Comparison of ENCODE assay signal across 2 cellular contexts in the genomic region with DNA sequence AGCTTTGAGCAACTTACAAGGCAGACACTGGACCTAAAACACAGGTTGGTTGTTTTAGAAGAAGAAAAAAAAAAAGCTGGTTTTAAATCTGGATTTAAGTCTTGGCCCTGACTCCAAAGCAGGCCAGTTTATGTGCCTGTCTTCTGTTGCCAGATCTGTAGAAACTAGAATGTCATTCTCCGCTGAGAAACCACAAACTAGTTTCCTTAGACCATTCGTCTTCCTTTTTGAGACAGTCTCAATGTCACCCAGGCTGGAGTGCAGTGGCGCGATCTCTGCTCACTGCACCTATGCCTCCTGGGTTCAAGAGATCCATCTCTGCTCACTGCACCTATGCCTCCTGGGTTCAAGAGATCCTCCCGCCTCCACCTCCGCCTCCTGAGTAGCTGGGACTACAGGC.
TF ChIP-seq lines count a peak whose summit lies in the region.

No MANE protein-coding gene starts in this region.

TF ChIP-seq in GM23338, 12 proteins besides CTCF, POLR2A, EP300 and RAD21 (continued from another document):
- TF ChIP-seq EZH2 (IDR thresholded peaks at IDR 0.05; ENCODE audit: low read depth, unreplicated experiment) (no peak), NANOG (IDR thresholded peaks at IDR 0.05; ENCODE audit: borderline replicate concordance) (no peak), EZH2phosphoT487 (IDR thresholded peaks at IDR 0.05; ENCODE audit: unreplicated experiment) (no peak), ZNF114 (CRISPR knock-in tag; IDR thresholded peaks at IDR 0.05) (no peak), JUNB (IDR thresholded peaks at IDR 0.05; ENCODE audit: unreplicated experiment) (no peak)
- TF ChIP-seq, protein P1, sequence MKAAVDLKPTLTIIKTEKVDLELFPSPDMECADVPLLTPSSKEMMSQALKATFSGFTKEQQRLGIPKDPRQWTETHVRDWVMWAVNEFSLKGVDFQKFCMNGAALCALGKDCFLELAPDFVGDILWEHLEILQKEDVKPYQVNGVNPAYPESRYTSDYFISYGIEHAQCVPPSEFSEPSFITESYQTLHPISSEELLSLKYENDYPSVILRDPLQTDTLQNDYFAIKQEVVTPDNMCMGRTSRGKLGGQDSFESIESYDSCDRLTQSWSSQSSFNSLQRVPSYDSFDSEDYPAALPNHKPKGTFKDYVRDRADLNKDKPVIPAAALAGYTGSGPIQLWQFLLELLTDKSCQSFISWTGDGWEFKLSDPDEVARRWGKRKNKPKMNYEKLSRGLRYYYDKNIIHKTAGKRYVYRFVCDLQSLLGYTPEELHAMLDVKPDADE (IDR thresholded peaks at IDR 0.05) = no peak
- TF ChIP-seq, protein P2, sequence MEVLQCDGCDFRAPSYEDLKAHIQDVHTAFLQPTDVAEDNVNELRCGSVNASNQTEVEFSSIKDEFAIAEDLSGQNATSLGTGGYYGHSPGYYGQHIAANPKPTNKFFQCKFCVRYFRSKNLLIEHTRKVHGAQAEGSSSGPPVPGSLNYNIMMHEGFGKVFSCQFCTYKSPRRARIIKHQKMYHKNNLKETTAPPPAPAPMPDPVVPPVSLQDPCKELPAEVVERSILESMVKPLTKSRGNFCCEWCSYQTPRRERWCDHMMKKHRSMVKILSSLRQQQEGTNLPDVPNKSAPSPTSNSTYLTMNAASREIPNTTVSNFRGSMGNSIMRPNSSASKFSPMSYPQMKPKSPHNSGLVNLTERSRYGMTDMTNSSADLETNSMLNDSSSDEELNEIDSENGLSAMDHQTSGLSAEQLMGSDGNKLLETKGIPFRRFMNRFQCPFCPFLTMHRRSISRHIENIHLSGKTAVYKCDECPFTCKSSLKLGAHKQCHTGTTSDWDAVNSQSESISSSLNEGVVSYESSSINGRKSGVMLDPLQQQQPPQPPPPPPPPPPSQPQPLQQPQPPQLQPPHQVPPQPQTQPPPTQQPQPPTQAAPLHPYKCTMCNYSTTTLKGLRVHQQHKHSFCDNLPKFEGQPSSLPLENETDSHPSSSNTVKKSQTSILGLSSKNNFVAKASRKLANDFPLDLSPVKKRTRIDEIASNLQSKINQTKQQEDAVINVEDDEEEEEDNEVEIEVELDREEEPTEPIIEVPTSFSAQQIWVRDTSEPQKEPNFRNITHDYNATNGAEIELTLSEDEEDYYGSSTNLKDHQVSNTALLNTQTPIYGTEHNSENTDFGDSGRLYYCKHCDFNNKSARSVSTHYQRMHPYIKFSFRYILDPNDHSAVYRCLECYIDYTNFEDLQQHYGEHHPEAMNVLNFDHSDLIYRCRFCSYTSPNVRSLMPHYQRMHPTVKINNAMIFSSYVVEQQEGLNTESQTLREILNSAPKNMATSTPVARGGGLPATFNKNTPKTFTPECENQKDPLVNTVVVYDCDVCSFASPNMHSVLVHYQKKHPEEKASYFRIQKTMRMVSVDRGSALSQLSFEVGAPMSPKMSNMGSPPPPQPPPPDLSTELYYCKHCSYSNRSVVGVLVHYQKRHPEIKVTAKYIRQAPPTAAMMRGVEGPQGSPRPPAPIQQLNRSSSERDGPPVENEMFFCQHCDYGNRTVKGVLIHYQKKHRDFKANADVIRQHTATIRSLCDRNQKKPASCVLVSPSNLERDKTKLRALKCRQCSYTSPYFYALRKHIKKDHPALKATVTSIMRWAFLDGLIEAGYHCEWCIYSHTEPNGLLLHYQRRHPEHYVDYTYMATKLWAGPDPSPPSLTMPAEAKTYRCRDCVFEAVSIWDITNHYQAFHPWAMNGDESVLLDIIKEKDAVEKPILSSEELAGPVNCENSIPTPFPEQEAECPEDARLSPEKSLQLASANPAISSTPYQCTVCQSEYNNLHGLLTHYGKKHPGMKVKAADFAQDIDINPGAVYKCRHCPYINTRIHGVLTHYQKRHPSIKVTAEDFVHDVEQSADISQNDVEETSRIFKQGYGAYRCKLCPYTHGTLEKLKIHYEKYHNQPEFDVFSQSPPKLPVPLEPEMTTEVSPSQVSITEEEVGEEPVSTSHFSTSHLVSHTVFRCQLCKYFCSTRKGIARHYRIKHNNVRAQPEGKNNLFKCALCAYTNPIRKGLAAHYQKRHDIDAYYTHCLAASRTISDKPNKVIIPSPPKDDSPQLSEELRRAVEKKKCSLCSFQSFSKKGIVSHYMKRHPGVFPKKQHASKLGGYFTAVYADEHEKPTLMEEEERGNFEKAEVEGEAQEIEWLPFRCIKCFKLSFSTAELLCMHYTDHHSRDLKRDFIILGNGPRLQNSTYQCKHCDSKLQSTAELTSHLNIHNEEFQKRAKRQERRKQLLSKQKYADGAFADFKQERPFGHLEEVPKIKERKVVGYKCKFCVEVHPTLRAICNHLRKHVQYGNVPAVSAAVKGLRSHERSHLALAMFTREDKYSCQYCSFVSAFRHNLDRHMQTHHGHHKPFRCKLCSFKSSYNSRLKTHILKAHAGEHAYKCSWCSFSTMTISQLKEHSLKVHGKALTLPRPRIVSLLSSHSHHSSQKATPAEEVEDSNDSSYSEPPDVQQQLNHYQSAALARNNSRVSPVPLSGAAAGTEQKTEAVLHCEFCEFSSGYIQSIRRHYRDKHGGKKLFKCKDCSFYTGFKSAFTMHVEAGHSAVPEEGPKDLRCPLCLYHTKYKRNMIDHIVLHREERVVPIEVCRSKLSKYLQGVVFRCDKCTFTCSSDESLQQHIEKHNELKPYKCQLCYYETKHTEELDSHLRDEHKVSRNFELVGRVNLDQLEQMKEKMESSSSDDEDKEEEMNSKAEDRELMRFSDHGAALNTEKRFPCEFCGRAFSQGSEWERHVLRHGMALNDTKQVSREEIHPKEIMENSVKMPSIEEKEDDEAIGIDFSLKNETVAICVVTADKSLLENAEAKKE (CRISPR knock-in tag; IDR thresholded peaks at IDR 0.05) = no peak
TF ChIP-seq in GM23338: peak in this region for 0.

TF ChIP-seq in HepG2, 621 proteins besides CTCF, POLR2A, EP300 and RAD21 (continued from another document):
- TF ChIP-seq ZNF382 (CRISPR knock-in tag; IDR thresholded peaks at IDR 0.05; ENCODE audit: borderline replicate concordance) = no peak
- TF ChIP-seq, protein P3, sequence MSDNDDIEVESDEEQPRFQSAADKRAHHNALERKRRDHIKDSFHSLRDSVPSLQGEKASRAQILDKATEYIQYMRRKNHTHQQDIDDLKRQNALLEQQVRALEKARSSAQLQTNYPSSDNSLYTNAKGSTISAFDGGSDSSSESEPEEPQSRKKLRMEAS (IDR thresholded peaks at IDR 0.05) = no peak
TF ChIP-seq in HepG2: peak in this region for 0.
